In the genomic region with DNA sequence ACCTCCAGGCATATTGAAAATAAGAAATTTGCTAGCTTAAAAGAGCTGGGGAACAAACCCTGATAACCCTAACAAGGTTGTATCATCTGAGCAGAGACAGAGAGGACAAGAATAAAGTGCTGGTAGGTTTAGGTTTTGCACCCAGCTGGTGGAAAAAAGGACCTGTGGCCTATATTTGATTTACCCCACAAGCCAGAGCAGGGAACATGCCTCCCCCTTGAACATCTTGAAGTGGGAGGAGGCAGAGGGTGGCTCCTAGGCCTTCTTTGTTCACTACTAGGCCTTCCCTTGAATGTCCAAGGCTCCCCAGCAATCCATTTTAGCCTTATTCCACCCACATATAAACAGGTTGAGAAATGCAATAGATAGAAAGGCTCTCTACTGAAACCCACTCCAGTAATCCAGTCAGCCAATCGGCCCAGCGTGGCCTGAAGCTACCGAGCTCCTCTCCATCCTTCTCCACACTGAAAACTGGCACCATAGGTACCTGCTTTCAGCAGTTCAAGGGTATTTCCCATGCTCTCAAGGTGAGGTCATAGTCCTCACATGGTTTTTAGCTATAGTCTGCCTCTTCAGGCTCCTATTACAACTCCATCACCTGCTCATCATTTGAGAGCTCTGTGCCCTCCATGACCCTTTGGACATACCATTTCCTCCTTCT, we compare ENCODE assay signal across 10 cellular contexts. TPM values are rescaled to one million over a fixed set of nuclear protein-coding genes. Genes with fewer than 3 reads are reported as not detected.
DNase-seq lines count a peak whose midpoint lies in the region; ATAC-seq, FAIRE-seq and TF ChIP-seq lines count a peak whose summit lies in the region.
"Had no signal": no experiment of that assay in that cellular context is flagged by ENCODE, and none has a peak within 500 bp of the region (broad histone marks: within the 10 kb centered on the region; RNA-seq: fewer than 3 reads in every experiment).

No MANE protein-coding gene starts in this region.

- no peak overlapping the region for H3K18ac ChIP-seq in mesenchymal stem cell (ENCODE audit: low read depth in 1 of 2, low read length in 2 of 2)

- H4K91ac ChIP-seq in mesenchymal stem cell (ENCODE audit: low read length): no peak overlapping the region

- FAIRE-seq in GM18507 (lab: Jason Lieb, UNC): peak; percentile 70

- H3K23ac ChIP-seq in mesenchymal stem cell (ENCODE audit: low read length in 2 of 2): no peak overlapping the region

- WGBS in mesenchymal stem cell: 89% methylated on average over 3 of the region's 3 CpGs

- H3K9me3 ChIP-seq in BE2C (no peaks in the 10 kb centered on the region), mesenchymal stem cell (ENCODE audit: control insufficient read depth, low read length) (no peaks in the 10 kb centered on the region)
- H3K9me3 ChIP-seq: upper lobe of left lung had no signal

- no peak overlapping the region for H3K9ac ChIP-seq in mesenchymal stem cell (ENCODE audit: low read length)

- CTCF ChIA-PET in activated CD4-positive, alpha-beta memory T cell treated with anti-CD3 and anti-CD28 coated beads, Interleukin-2, amount 10 ng/mL, durations not matched to agents 7 days and 5 days (lab: Charles Lee): interaction anchor here (0.8 to 3.9 kb wide), 4 partner anchors 9 to 31 kb away, joined by 3 to 22 read pairs (median 4); no protein-coding TSS in a partner anchor

- peak overlapping the region; percentile 73 for H2AK5ac ChIP-seq in mesenchymal stem cell (ENCODE audit: low read length, severe bottlenecking)

- TF ChIP-seq CTCF in BE2C (IDR thresholded peaks at IDR 0.05; ENCODE audit: low read depth, low read length) (0 out of 2 replicates have a peak, but pooled peaks have one; percentile 2), mesothelial cell of epicardium (IDR thresholded peaks at IDR 0.05; ENCODE audit: unreplicated experiment) (no peak)

- peaks cover 10% of the 10 kb centered on the region for H3K4me1 ChIP-seq in BE2C
- H3K4me1 ChIP-seq in mesenchymal stem cell (ENCODE audit: control insufficient read depth, insufficient read depth, low read depth, low read length): peaks cover 4% of the 10 kb centered on the region

- H3K36me3 ChIP-seq in BE2C: no peaks in the 10 kb centered on the region; the same call in 1 of the 2 replicates
- H3K36me3 ChIP-seq in mesenchymal stem cell (ENCODE audit: control insufficient read depth in 1 of 2, insufficient read depth in 2 of 2, low read depth in 1 of 2, low read length in 2 of 2): no peaks in the 10 kb centered on the region
- H3K36me3 ChIP-seq: upper lobe of left lung had no signal

- no peak overlapping the region for H2BK15ac ChIP-seq in mesenchymal stem cell (ENCODE audit: low read depth, poor library complexity, severe bottlenecking)

- POLR2A ChIA-PET in activated CD4-positive, alpha-beta memory T cell treated with anti-CD3 and anti-CD28 coated beads, Interleukin-2, amount 10 ng/mL, durations not matched to agents 7 days and 5 days (lab: Charles Lee): interaction anchor here (0.8 to 7.0 kb wide), 18 partner anchors 9 to 145 kb away, joined by 3 to 119 read pairs (median 8); a partner anchor contains a TSS

- no peak overlapping the region for H3K4me3 ChIP-seq in BE2C (ENCODE audit: low read depth, low read length)
- H3K4me3 ChIP-seq in mesenchymal stem cell (ENCODE audit: insufficient read depth in 1 of 2, low read depth in 1 of 2, low read length in 2 of 2): no peak overlapping the region
- H3K4me3 ChIP-seq: upper lobe of left lung had no signal

- no peak for ATAC-seq in HG02798 (IDR thresholded peaks at IDR 0.05; ENCODE audit: poor library complexity, unreplicated experiment)

- no peak overlapping the region for H2BK120ac ChIP-seq in mesenchymal stem cell (ENCODE audit: low read depth, low read length)

- no peak overlapping the region for H3K14ac ChIP-seq in mesenchymal stem cell (ENCODE audit: low read length in 2 of 2)

- peak overlapping the region in 1 of 2 experiments; percentile 23 for H2BK12ac ChIP-seq in mesenchymal stem cell (ENCODE audit: low read length in 2 of 2)

- H3K36me3 Mint-ChIP-seq in activated CD4-positive, alpha-beta memory T cell treated with anti-CD3 and anti-CD28 coated beads, Interleukin-2, amount 10 ng/mL, durations not matched to agents 7 days and 5 days (ENCODE audit: low read depth): peaks cover 47% of the 10 kb centered on the region
- H3K36me3 Mint-ChIP-seq in mesothelial cell of epicardium: peaks cover 3% of the 10 kb centered on the region

- H2BK5ac ChIP-seq in mesenchymal stem cell (ENCODE audit: low read depth, low read length, poor library complexity, severe bottlenecking): no peak overlapping the region

- no peaks in the 10 kb centered on the region for H3K9me3 Mint-ChIP-seq in activated CD4-positive, alpha-beta memory T cell treated with anti-CD3 and anti-CD28 coated beads, Interleukin-2, amount 10 ng/mL, durations not matched to agents 7 days and 5 days
- H3K9me3 Mint-ChIP-seq in mesothelial cell of epicardium: peaks cover 8% of the 10 kb centered on the region

- H3K27ac Mint-ChIP-seq in activated CD4-positive, alpha-beta memory T cell treated with anti-CD3 and anti-CD28 coated beads, Interleukin-2, amount 10 ng/mL, durations not matched to agents 7 days and 5 days: peak overlapping the region; percentile 88
- H3K27ac Mint-ChIP-seq in mesothelial cell of epicardium: no peak overlapping the region

- H3K27me3 ChIP-seq in BE2C: no peaks in the 10 kb centered on the region
- H3K27me3 ChIP-seq in mesenchymal stem cell (ENCODE audit: control insufficient read depth in 1 of 2, insufficient read depth in 1 of 2, low read length in 2 of 2): no peaks in the 10 kb centered on the region
- H3K27me3 ChIP-seq: upper lobe of left lung had no signal

- H4K8ac ChIP-seq in mesenchymal stem cell (ENCODE audit: low read length): peak overlapping the region; percentile 72

- no peaks in the 10 kb centered on the region for H3K27me3 Mint-ChIP-seq in activated CD4-positive, alpha-beta memory T cell treated with anti-CD3 and anti-CD28 coated beads, Interleukin-2, amount 10 ng/mL, durations not matched to agents 7 days and 5 days
- H3K27me3 Mint-ChIP-seq in mesothelial cell of epicardium (ENCODE audit: low read depth): no peaks in the 10 kb centered on the region

- peaks cover 93% of the 10 kb centered on the region for H3K4me1 Mint-ChIP-seq in activated CD4-positive, alpha-beta memory T cell treated with anti-CD3 and anti-CD28 coated beads, Interleukin-2, amount 10 ng/mL, durations not matched to agents 7 days and 5 days
- peaks cover 4% of the 10 kb centered on the region for H3K4me1 Mint-ChIP-seq in mesothelial cell of epicardium

- peak overlapping the region in 1 of 2 experiments; percentile 64 for H3K4ac ChIP-seq in mesenchymal stem cell (ENCODE audit: low read depth in 1 of 2, low read length in 2 of 2)

- peak overlapping the region; percentile 45 for H3K4me3 Mint-ChIP-seq in activated CD4-positive, alpha-beta memory T cell treated with anti-CD3 and anti-CD28 coated beads, Interleukin-2, amount 10 ng/mL, durations not matched to agents 7 days and 5 days
- no peak overlapping the region for H3K4me3 Mint-ChIP-seq in mesothelial cell of epicardium

- no peak overlapping the region for H3K27ac ChIP-seq in mesenchymal stem cell (ENCODE audit: low read length, poor library complexity, severe bottlenecking)
- H3K27ac ChIP-seq: C4-2B had no signal

- H3K4me2 ChIP-seq in mesenchymal stem cell (ENCODE audit: low read length, poor library complexity, severe bottlenecking): no peak overlapping the region

- H3K79me1 ChIP-seq in mesenchymal stem cell (replicated peaks; ENCODE audit: low read length, poor library complexity, severe bottlenecking): peaks cover 20% of the 10 kb centered on the region

- no peak overlapping the region for H2AFZ ChIP-seq in mesenchymal stem cell (ENCODE audit: low read depth, low read length)

- DNase-seq in BE2C (no peak), GM18507 (ENCODE audit: extremely low spot score, insufficient read length, low read depth) (no peak), mesenchymal stem cell (no peak), OCI-M1 (lab: John Stamatoyannopoulos, UW) (no peak), NCI-H1436 treated with DMSO at 0.1 percent for 48 hours (lab: John Stamatoyannopoulos, UW) (no peak), mesothelial cell of epicardium (ENCODE audit: low spot score in 2 of 2, unreplicated experiment in 2 of 2) (no peak)
- DNase-seq in activated CD4-positive, alpha-beta memory T cell treated with anti-CD3 and anti-CD28 coated beads, Interleukin-2, amount 10 ng/mL, durations not matched to agents 7 days and 5 days: no peak
- DNase-seq: upper lobe of left lung had no signal

RNA-seq across cellular contexts. Expression of a gene that starts 12.0 kb away (rescaled TPM):
- 9.7 TPM for polyA plus RNA-seq in BE2C (2012; ENCODE audit: insufficient read depth, insufficient read length, low read depth)
- total RNA-seq in activated CD4-positive, alpha-beta memory T cell treated with anti-CD3 and anti-CD28 coated beads, Interleukin-2, amount 10 ng/mL, durations not matched to agents 7 days and 5 days: 100 to 1,000 TPM; 208 to 213 TPM
- 47.4 TPM for polyA plus RNA-seq in mesenchymal stem cell (2013, experiment 1 of 2)
- 45.8 TPM for polyA plus RNA-seq in mesenchymal stem cell (2013, experiment 2 of 2)
- 48.3 to 52.4 TPM (median 49.9 TPM) in 3 replicates for total RNA-seq in mesothelial cell of epicardium

RNA-seq across cellular contexts. Expression of a gene that starts 22.8 kb away (rescaled TPM):
- 35.8 TPM for polyA plus RNA-seq in BE2C (2012; ENCODE audit: insufficient read depth, insufficient read length, low read depth)
- total RNA-seq in activated CD4-positive, alpha-beta memory T cell treated with anti-CD3 and anti-CD28 coated beads, Interleukin-2, amount 10 ng/mL, durations not matched to agents 7 days and 5 days: 10 to 100 TPM; 25.1 to 26.3 TPM
- polyA plus RNA-seq in mesenchymal stem cell (2013, experiment 1 of 2): 42.9 TPM
- polyA plus RNA-seq in mesenchymal stem cell (2013, experiment 2 of 2): 42.6 TPM
- 67.4 to 68.5 TPM (median 68.0 TPM) in 3 replicates for total RNA-seq in mesothelial cell of epicardium
